Comparison of ENCODE assay signal across 9 cellular contexts in genomic region chr6:26543953-26544352, GRCh38. TPM values are rescaled to one million over a fixed set of nuclear protein-coding genes. Genes with fewer than 3 reads are reported as not detected.
DNase-seq lines count a peak whose midpoint lies in the region; ATAC-seq and TF ChIP-seq lines count a peak whose summit lies in the region.
"Had no signal": no experiment of that assay in that cellular context is flagged by ENCODE, and none has a peak within 500 bp of the region (broad histone marks: within the 10 kb centered on the region; RNA-seq: fewer than 3 reads in every experiment).

No MANE protein-coding gene starts in this region.

- H3K4me2 ChIP-seq in HCT116 (ENCODE audit: low read length) (no peak overlapping the region), mesendoderm (ENCODE audit: low read length) (no peak overlapping the region)

- TF ChIP-seq CTCF in HCT116 (IDR thresholded peaks at IDR 0.05 in 2 of 3, conservative IDR thresholded peaks at IDR 0.05 in 1 of 3; ENCODE audit: borderline replicate concordance in 1 of 3, insufficient read depth in 1 of 3, low read depth in 2 of 3, low read length in 2 of 3), result peak in 2 of 3 experiments; percentile 31 to 48; a peak in 3 of 6 replicates
- peak; percentile 12 for TF ChIP-seq CTCF in liver (IDR thresholded peaks at IDR 0.05; ENCODE audit: low read depth, low read length, missing input control)

- H3K9me3 Mint-ChIP-seq in CD4-positive, alpha-beta memory T cell, result no peaks in the 10 kb centered on the region
- no peaks in the 10 kb centered on the region for H3K9me3 Mint-ChIP-seq in activated naive CD8-positive, alpha-beta T cell treated with anti-CD3 and anti-CD28 coated beads, Interleukin-2, amount 10 ng/mL, durations not matched to agents 7 days and 5 days
- H3K9me3 Mint-ChIP-seq in activated T-helper 1 cell treated with anti-CD3 and anti-CD28 coated beads, Interleukin-12 subunit alpha, Interleukin-12 subunit beta, Interleukin-2, Interleukin-4 antibody, amounts not matched to agents 30 ng/mL and 10 ng/mL and 1 ng/mL, durations not matched to agents 14 hours and 24 hours and 36 hours, result no peaks in the 10 kb centered on the region

- H3K36me3 Mint-ChIP-seq in CD4-positive, alpha-beta memory T cell, result peaks cover 38 to 62% of the 10 kb centered on the region in 2 donors
- peaks cover 22% of the 10 kb centered on the region for H3K36me3 Mint-ChIP-seq in activated naive CD8-positive, alpha-beta T cell treated with anti-CD3 and anti-CD28 coated beads, Interleukin-2, amount 10 ng/mL, durations not matched to agents 7 days and 5 days
- H3K36me3 Mint-ChIP-seq in activated T-helper 1 cell treated with anti-CD3 and anti-CD28 coated beads, Interleukin-12 subunit alpha, Interleukin-12 subunit beta, Interleukin-2, Interleukin-4 antibody, amounts not matched to agents 30 ng/mL and 10 ng/mL and 1 ng/mL, durations not matched to agents 14 hours and 24 hours and 36 hours (ENCODE audit: low read depth), result peaks cover 37% of the 10 kb centered on the region

- H3K18ac ChIP-seq in mesendoderm (ENCODE audit: low read length), result no peak overlapping the region

- no peak overlapping the region for H3K23ac ChIP-seq in mesendoderm (ENCODE audit: low read length)

- intact Hi-C loops in CD4-positive, alpha-beta memory T cell (cut with micrococcal nuclease), result loop anchor here (1.0 kb wide), 1 partner anchor 203 kb away; no protein-coding TSS in a partner anchor
- intact Hi-C loops in HCT116 (cut with micrococcal nuclease), result no loop called here
- intact Hi-C loops in activated T-helper 1 cell treated with anti-CD3 and anti-CD28 coated beads, Interleukin-12 subunit alpha, Interleukin-12 subunit beta, Interleukin-2, Interleukin-4 antibody, amounts not matched to agents 30 ng/mL and 10 ng/mL and 1 ng/mL, durations not matched to agents 14 hours and 24 hours and 36 hours (cut with micrococcal nuclease), result no loop called here

- no peak overlapping the region for H3K27ac ChIP-seq in CD4-positive, alpha-beta memory T cell (ENCODE audit: low read depth, low read length)
- H3K27ac ChIP-seq in HCT116 (ENCODE audit: low read depth, low read length) (no peak overlapping the region), liver (ENCODE audit: low read depth in 1 of 2, low read length in 2 of 2) (no peak overlapping the region), mesendoderm (ENCODE audit: low read depth, low read length) (no peak overlapping the region)
- H3K27ac ChIP-seq: epithelial cell of prostate had no signal

- TF ChIP-seq POLR2A in HCT116 (IDR thresholded peaks at IDR 0.05; ENCODE audit: borderline replicate concordance, extremely low read depth, insufficient read depth, insufficient read length), result no peak

- H3K27ac Mint-ChIP-seq in CD4-positive, alpha-beta memory T cell, result peak overlapping the region in 6 of 7 donors; percentile 0 to 75 (median 27)
- no peak overlapping the region for H3K27ac Mint-ChIP-seq in activated naive CD8-positive, alpha-beta T cell treated with anti-CD3 and anti-CD28 coated beads, Interleukin-2, amount 10 ng/mL, durations not matched to agents 7 days and 5 days
- H3K27ac Mint-ChIP-seq in activated T-helper 1 cell treated with anti-CD3 and anti-CD28 coated beads, Interleukin-12 subunit alpha, Interleukin-12 subunit beta, Interleukin-2, Interleukin-4 antibody, amounts not matched to agents 30 ng/mL and 10 ng/mL and 1 ng/mL, durations not matched to agents 14 hours and 24 hours and 36 hours, result no peak overlapping the region

- no peak overlapping the region for H2AFZ ChIP-seq in HCT116 (ENCODE audit: low read depth, low read length, poor library complexity, severe bottlenecking)

- no peak overlapping the region for H3K4ac ChIP-seq in mesendoderm (ENCODE audit: low read depth, low read length)

- H3K4me3 ChIP-seq in CD4-positive, alpha-beta memory T cell (ENCODE audit: low read length in 2 of 2), result no peak overlapping the region
- H3K4me3 ChIP-seq in HCT116 (replicated peaks in 1 of 2; ENCODE audit: low read depth in 1 of 2, low read length in 2 of 2) (no peak overlapping the region), liver (ENCODE audit: low read depth in 1 of 3, low read length in 3 of 3) (no peak overlapping the region), mesendoderm (ENCODE audit: low read length) (no peak overlapping the region)

- H4K5ac ChIP-seq in mesendoderm (ENCODE audit: low read length), result no peak overlapping the region

- H2BK5ac ChIP-seq in mesendoderm (ENCODE audit: low read length), result no peak overlapping the region

- no peak overlapping the region for H2AK5ac ChIP-seq in mesendoderm (ENCODE audit: low read length)

- peaks cover 20% of the 10 kb centered on the region for H3K36me3 ChIP-seq in CD4-positive, alpha-beta memory T cell (ENCODE audit: insufficient read depth, low read length)
- peaks cover 18 to 21% of the 10 kb centered on the region in 2 experiments; a peak in 2 of 4 replicates for H3K36me3 ChIP-seq in HCT116 (ENCODE audit: control insufficient read depth in 1 of 2, insufficient read depth in 2 of 2, low read length in 2 of 2)
- peaks cover 0 to 6% (median 1%) of the 10 kb centered on the region in 4 donors for H3K36me3 ChIP-seq in liver (ENCODE audit: control insufficient read depth in 4 of 4, insufficient read depth in 3 of 4, low read depth in 1 of 4, low read length in 3 of 4)
- peaks cover 5% of the 10 kb centered on the region for H3K36me3 ChIP-seq in mesendoderm (ENCODE audit: control insufficient read depth, insufficient read depth, low read length)

- ATAC-seq in HCT116 (peak; percentile 76), GM21423 (IDR thresholded peaks at IDR 0.05; ENCODE audit: unreplicated experiment) (no peak)
- peak; percentile 47 for ATAC-seq in activated naive CD8-positive, alpha-beta T cell treated with anti-CD3 and anti-CD28 coated beads, Interleukin-2, amount 10 ng/mL, durations not matched to agents 7 days and 5 days (ENCODE audit: low read depth)

- H3K4me1 ChIP-seq in CD4-positive, alpha-beta memory T cell (ENCODE audit: insufficient read depth, low read length), result peaks cover 32% of the 10 kb centered on the region
- H3K4me1 ChIP-seq in HCT116 (ENCODE audit: control insufficient read depth in 1 of 2, insufficient read depth in 2 of 2, low read length in 2 of 2) (peaks cover 8 to 34% of the 10 kb centered on the region in 2 experiments), liver (ENCODE audit: control insufficient read depth in 4 of 4, insufficient read depth in 4 of 4, low read length in 3 of 4) (peaks cover 0 to 14% (median 6%) of the 10 kb centered on the region in 4 donors), mesendoderm (ENCODE audit: control insufficient read depth, low read depth, low read length) (no peaks in the 10 kb centered on the region)

- no peaks in the 10 kb centered on the region for H3K27me3 ChIP-seq in CD4-positive, alpha-beta memory T cell (ENCODE audit: insufficient read depth, low read length)
- H3K27me3 ChIP-seq in HCT116 (ENCODE audit: insufficient read depth, low read length) (no peaks in the 10 kb centered on the region), liver (ENCODE audit: control insufficient read depth in 4 of 4, insufficient read depth in 4 of 4, low read length in 3 of 4) (no peaks in the 10 kb centered on the region), mesendoderm (ENCODE audit: insufficient read depth, low read length, poor library complexity) (no peaks in the 10 kb centered on the region)

- peaks cover 27 to 46% (median 37%) of the 10 kb centered on the region in 4 donors for H3K4me1 Mint-ChIP-seq in CD4-positive, alpha-beta memory T cell
- peaks cover 29% of the 10 kb centered on the region for H3K4me1 Mint-ChIP-seq in activated naive CD8-positive, alpha-beta T cell treated with anti-CD3 and anti-CD28 coated beads, Interleukin-2, amount 10 ng/mL, durations not matched to agents 7 days and 5 days
- H3K4me1 Mint-ChIP-seq in activated T-helper 1 cell treated with anti-CD3 and anti-CD28 coated beads, Interleukin-12 subunit alpha, Interleukin-12 subunit beta, Interleukin-2, Interleukin-4 antibody, amounts not matched to agents 30 ng/mL and 10 ng/mL and 1 ng/mL, durations not matched to agents 14 hours and 24 hours and 36 hours (ENCODE audit: low read depth), result peaks cover 52% of the 10 kb centered on the region

- H3K4me3 Mint-ChIP-seq in CD4-positive, alpha-beta memory T cell, result peak overlapping the region in 1 of 8 donors; percentile 3
- H3K4me3 Mint-ChIP-seq in activated naive CD8-positive, alpha-beta T cell treated with anti-CD3 and anti-CD28 coated beads, Interleukin-2, amount 10 ng/mL, durations not matched to agents 7 days and 5 days, result no peak overlapping the region
- no peak overlapping the region for H3K4me3 Mint-ChIP-seq in activated T-helper 1 cell treated with anti-CD3 and anti-CD28 coated beads, Interleukin-12 subunit alpha, Interleukin-12 subunit beta, Interleukin-2, Interleukin-4 antibody, amounts not matched to agents 30 ng/mL and 10 ng/mL and 1 ng/mL, durations not matched to agents 14 hours and 24 hours and 36 hours

- H3K9me3 ChIP-seq in CD4-positive, alpha-beta memory T cell (ENCODE audit: control insufficient read depth in 1 of 2, low read length in 2 of 2), result no peaks in the 10 kb centered on the region
- no peaks in the 10 kb centered on the region for H3K9me3 ChIP-seq in HCT116 (ENCODE audit: control insufficient read depth in 1 of 2, insufficient read depth in 1 of 2, low read depth in 1 of 2, low read length in 2 of 2)
- H3K9me3 ChIP-seq in liver (ENCODE audit: control insufficient read depth in 4 of 4, low read length in 3 of 4), result no peaks in the 10 kb centered on the region

- no peak overlapping the region for H2BK15ac ChIP-seq in mesendoderm (replicated peaks; ENCODE audit: low read depth)

- H4K8ac ChIP-seq in mesendoderm (ENCODE audit: low read depth, low read length), result no peak overlapping the region

- RAD21 ChIA-PET in HCT116 (lab: Charles Lee; ENCODE audit: low non-redundant PET in 1 of 2, low total read pairs in 2 of 2, uncharacterized antibody in 2 of 2, unreplicated experiment in 2 of 2), result interaction anchor here in 1 of 2 experiments (0.7 kb wide), 1 partner anchor 12 kb away, joined by 3 read pairs; no protein-coding TSS in a partner anchor

- CTCF ChIA-PET in CD4-positive, alpha-beta memory T cell (lab: Charles Lee; ENCODE audit: partially characterized antibody), result interaction anchor here (0.6 kb wide), 1 partner anchor 12 kb away, joined by 3 read pairs; no protein-coding TSS in a partner anchor
- CTCF ChIA-PET in HCT116 (lab: Charles Lee), result interaction anchor here (0.7 kb wide), 1 partner anchor 202 kb away, joined by 3 read pairs; no protein-coding TSS in a partner anchor

- peaks cover 12% of the 10 kb centered on the region for H3K79me1 ChIP-seq in mesendoderm (ENCODE audit: low read length)

- no peaks in the 10 kb centered on the region for H4K20me1 ChIP-seq in HCT116 (ENCODE audit: insufficient read depth)

- no peak overlapping the region for H2BK120ac ChIP-seq in mesendoderm (ENCODE audit: low read depth, low read length)

- POLR2A ChIA-PET in CD4-positive, alpha-beta memory T cell (lab: Charles Lee; ENCODE audit: partially characterized antibody), result interaction anchor here (0.6 to 1.0 kb wide), 3 partner anchors 9 to 347 kb away, joined by 3 to 6 read pairs (median 3); a partner anchor contains a TSS
- POLR2A ChIA-PET in HCT116 (lab: Charles Lee), result no interaction called here
- POLR2A ChIA-PET in activated naive CD8-positive, alpha-beta T cell treated with anti-CD3 and anti-CD28 coated beads, Interleukin-2, amount 10 ng/mL, durations not matched to agents 7 days and 5 days (lab: Charles Lee), result no interaction called here

- BruUV-seq in HCT116 (replicated peaks; lab: Mats Ljungman, UMichigan), result no TSS peak

- H3K79me2 ChIP-seq in HCT116 (ENCODE audit: insufficient read depth, low read length), result peaks cover 58% of the 10 kb centered on the region
- peaks cover 7% of the 10 kb centered on the region for H3K79me2 ChIP-seq in mesendoderm (ENCODE audit: control insufficient read depth, insufficient read depth, low read length)

- DNase-seq in CD4-positive, alpha-beta memory T cell, result peak in 2 of 5 donors; percentile 18 to 30
- DNase-seq in HCT116 (ENCODE audit: low read depth, low spot score), result no peak
- DNase-seq in activated naive CD8-positive, alpha-beta T cell treated with anti-CD3 and anti-CD28 coated beads, Interleukin-2, amount 10 ng/mL, durations not matched to agents 7 days and 5 days, result no peak
- DNase-seq in DMS153 treated with DMSO at 0.1 percent for 48 hours (lab: John Stamatoyannopoulos, UW; ENCODE audit: unreplicated experiment), result no peak
- DNase-seq in activated T-helper 1 cell treated with anti-CD3 and anti-CD28 coated beads, Interleukin-12 subunit alpha, Interleukin-12 subunit beta, Interleukin-2, Interleukin-4 antibody, amounts not matched to agents 30 ng/mL and 10 ng/mL and 1 ng/mL, durations not matched to agents 14 hours and 24 hours and 36 hours (ENCODE audit: low spot score), result no peak
- no peak for DNase-seq in mesendoderm

- H3K27me3 Mint-ChIP-seq in CD4-positive, alpha-beta memory T cell, result no peaks in the 10 kb centered on the region
- no peaks in the 10 kb centered on the region for H3K27me3 Mint-ChIP-seq in activated naive CD8-positive, alpha-beta T cell treated with anti-CD3 and anti-CD28 coated beads, Interleukin-2, amount 10 ng/mL, durations not matched to agents 7 days and 5 days
- no peaks in the 10 kb centered on the region for H3K27me3 Mint-ChIP-seq in activated T-helper 1 cell treated with anti-CD3 and anti-CD28 coated beads, Interleukin-12 subunit alpha, Interleukin-12 subunit beta, Interleukin-2, Interleukin-4 antibody, amounts not matched to agents 30 ng/mL and 10 ng/mL and 1 ng/mL, durations not matched to agents 14 hours and 24 hours and 36 hours (ENCODE audit: insufficient read depth)

- TF ChIP-seq RAD21 in HCT116 (IDR thresholded peaks at IDR 0.05; ENCODE audit: low read depth), result peak; percentile 37
- TF ChIP-seq RAD21 in liver (IDR thresholded peaks at IDR 0.05), result no peak

- H3K56ac ChIP-seq in mesendoderm (ENCODE audit: low read length), result no peak overlapping the region

- H3K9ac ChIP-seq in HCT116 (ENCODE audit: low read length) (no peak overlapping the region), liver (ENCODE audit: low read depth in 1 of 2, low read length in 2 of 2) (no peak overlapping the region), mesendoderm (ENCODE audit: low read length) (no peak overlapping the region)

- H3K9me2 ChIP-seq in HCT116 (ENCODE audit: insufficient read depth), result no peaks in the 10 kb centered on the region

RNA-seq across cellular contexts. Expression of gene HMGN4, which starts 5.8 kb away (rescaled TPM):
- total RNA-seq in CD4-positive, alpha-beta memory T cell, result 100 to 1,000 TPM; 102 to 105 TPM
- polyA plus RNA-seq in CD4-positive, alpha-beta memory T cell, result 100 to 1,000 TPM; 154 to 305 TPM
- total RNA-seq in HCT116 (2021; ENCODE audit: unreplicated experiment) (73.8 TPM), liver (10 to 100 TPM; 10.2 to 13.3 TPM)
- 48.2 and 64.6 TPM in 2 replicates for polyA plus RNA-seq in HCT116 (2012)
- total RNA-seq in activated naive CD8-positive, alpha-beta T cell treated with anti-CD3 and anti-CD28 coated beads, Interleukin-2, amount 10 ng/mL, durations not matched to agents 7 days and 5 days, result 10 to 100 TPM; 83.1 to 86.4 TPM
- 1 to 10 TPM; 8.2 to 9.9 TPM for polyA plus RNA-seq in liver
- 77.6 and 86.8 TPM in 2 replicates for total RNA-seq in activated T-helper 1 cell treated with anti-CD3 and anti-CD28 coated beads, Interleukin-12 subunit alpha, Interleukin-12 subunit beta, Interleukin-2, Interleukin-4 antibody, amounts not matched to agents 30 ng/mL and 10 ng/mL and 1 ng/mL, durations not matched to agents 14 hours and 24 hours and 36 hours
- polyA plus RNA-seq in mesendoderm (2013, experiment 1 of 2), result 28.8 TPM
- polyA plus RNA-seq in mesendoderm (2013, experiment 2 of 2), result 30.9 TPM

RNA-seq across cellular contexts. Expression of gene BTN1A1, which starts 43.9 kb away (rescaled TPM):
- total RNA-seq in CD4-positive, alpha-beta memory T cell, result not detected
- polyA plus RNA-seq in CD4-positive, alpha-beta memory T cell, result under 1 TPM in 1 of 2 donors, not detected in 1; 0.08 TPM
- total RNA-seq in HCT116 (2021; ENCODE audit: unreplicated experiment) (0.32 TPM), liver (not detected)
- polyA plus RNA-seq in HCT116 (2012), result 0.15 and 0.33 TPM in 2 replicates
- total RNA-seq in activated naive CD8-positive, alpha-beta T cell treated with anti-CD3 and anti-CD28 coated beads, Interleukin-2, amount 10 ng/mL, durations not matched to agents 7 days and 5 days, result under 1 TPM in 1 of 2 experiments, not detected in 1; 0.11 TPM
- polyA plus RNA-seq in liver, result under 1 TPM in 1 of 2 donors, not detected in 1; 0.06 TPM
- not detected in 2 replicates for total RNA-seq in activated T-helper 1 cell treated with anti-CD3 and anti-CD28 coated beads, Interleukin-12 subunit alpha, Interleukin-12 subunit beta, Interleukin-2, Interleukin-4 antibody, amounts not matched to agents 30 ng/mL and 10 ng/mL and 1 ng/mL, durations not matched to agents 14 hours and 24 hours and 36 hours
- polyA plus RNA-seq in mesendoderm (2013, experiment 1 of 2), result 0.08 TPM
- 0.07 TPM for polyA plus RNA-seq in mesendoderm (2013, experiment 2 of 2)

RNA-seq across cellular contexts. Expression of gene ABT1, which starts 52.8 kb away (rescaled TPM):
- total RNA-seq in CD4-positive, alpha-beta memory T cell, result 10 to 100 TPM; 33.5 to 34.8 TPM
- polyA plus RNA-seq in CD4-positive, alpha-beta memory T cell, result 10 to 100 TPM; 50.0 to 63.9 TPM
- total RNA-seq in HCT116 (2021; ENCODE audit: unreplicated experiment) (26.7 TPM), liver (10 to 100 TPM in 1 of 2 donors, 1 to 10 TPM in 1; 9.2 to 13.0 TPM)
- polyA plus RNA-seq in HCT116 (2012), result 21.8 and 22.1 TPM in 2 replicates
- total RNA-seq in activated naive CD8-positive, alpha-beta T cell treated with anti-CD3 and anti-CD28 coated beads, Interleukin-2, amount 10 ng/mL, durations not matched to agents 7 days and 5 days, result 10 to 100 TPM; 28.3 to 31.7 TPM
- polyA plus RNA-seq in liver, result 10 to 100 TPM in 1 of 2 donors, 1 to 10 TPM in 1; 8.3 to 10.7 TPM
- total RNA-seq in activated T-helper 1 cell treated with anti-CD3 and anti-CD28 coated beads, Interleukin-12 subunit alpha, Interleukin-12 subunit beta, Interleukin-2, Interleukin-4 antibody, amounts not matched to agents 30 ng/mL and 10 ng/mL and 1 ng/mL, durations not matched to agents 14 hours and 24 hours and 36 hours, result 32.6 and 32.9 TPM in 2 replicates
- 24.5 TPM for polyA plus RNA-seq in mesendoderm (2013, experiment 1 of 2)
- 24.8 TPM for polyA plus RNA-seq in mesendoderm (2013, experiment 2 of 2)

Comparison
In these comparisons a context has a peak if more than half of its experiments do, and no peak if none do; other contexts are left out.
1. H3K27ac Mint-ChIP-seq: peak in CD4-positive, alpha-beta memory T cell (6 of 7); none in activated naive CD8-positive, alpha-beta T cell treated with anti-CD3 and anti-CD28 coated beads, Interleukin-2, amount 10 ng/mL, durations not matched to agents 7 days and 5 days (single experiment) and activated T-helper 1 cell treated with anti-CD3 and anti-CD28 coated beads, Interleukin-12 subunit alpha, Interleukin-12 subunit beta, Interleukin-2, Interleukin-4 antibody, amounts not matched to agents 30 ng/mL and 10 ng/mL and 1 ng/mL, durations not matched to agents 14 hours and 24 hours and 36 hours (single experiment).